ENCODE assay signal across 11 cellular contexts in the genomic region with DNA sequence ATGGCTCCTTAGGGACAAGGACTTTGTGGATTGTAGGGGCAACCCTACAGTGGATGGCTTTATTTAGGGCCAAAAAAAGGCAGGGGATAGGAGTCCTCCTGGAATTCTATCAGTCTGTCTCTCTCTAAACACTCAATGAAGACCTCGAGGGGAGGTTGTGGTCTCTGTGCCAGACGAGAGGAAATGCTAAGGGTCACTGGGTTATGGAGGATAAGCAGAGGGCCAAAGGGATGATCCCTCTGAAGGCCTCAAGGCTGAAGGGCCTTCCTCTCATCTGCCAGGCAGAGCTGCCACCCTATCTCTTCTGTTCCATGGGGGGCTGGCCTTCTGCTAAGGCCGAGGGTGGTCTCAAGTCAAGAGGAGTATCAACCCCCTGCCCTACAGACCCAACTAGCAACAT. TPM values are rescaled to one million over a fixed set of nuclear protein-coding genes. Genes with fewer than 3 reads are reported as not detected.
DNase-seq lines count a peak whose midpoint lies in the region; ATAC-seq and TF ChIP-seq lines count a peak whose summit lies in the region.
"Had no signal": no experiment of that assay in that cellular context is flagged by ENCODE, and none has a peak within 500 bp of the region (broad histone marks: within the 10 kb centered on the region; RNA-seq: fewer than 3 reads in every experiment).

No MANE protein-coding gene starts in this region.

- TF ChIP-seq POLR2A in esophagus squamous epithelium (IDR thresholded peaks at IDR 0.05) = no peak

- H3K9me3 ChIP-seq in cardiac muscle cell (ENCODE audit: low read depth) (no peaks in the 10 kb centered on the region), esophagus squamous epithelium (no peaks in the 10 kb centered on the region)

- H3K36me3 ChIP-seq in cardiac muscle cell (no peaks in the 10 kb centered on the region), esophagus squamous epithelium (peaks cover 4 to 54% (median 9%) of the 10 kb centered on the region in 3 donors), rectal smooth muscle tissue (ENCODE audit: control insufficient read depth, insufficient read depth, low read length) (peaks cover 10% of the 10 kb centered on the region), urinary bladder (ENCODE audit: insufficient read depth) (no peaks in the 10 kb centered on the region)

- DNase-seq in cardiac muscle cell (ENCODE audit: low read depth in 1 of 2, low spot score in 1 of 2) = no peak
- no peak for DNase-seq in Right ventricle myocardium superior
- DNase-seq in esophagus squamous epithelium (lab: John Stamatoyannopoulos, UW) = no peak
- DNase-seq in NCI-H1694 (lab: John Stamatoyannopoulos, UW) = no peak
- DNase-seq: erythroblast had no signal

- WGBS in esophagus squamous epithelium, 2 donors = 65 to 66% methylated on average over 2 to 3 of the region's 3 CpGs
- 67% methylated on average over 3 of the region's 3 CpGs for WGBS in urinary bladder

- ATAC-seq in Right ventricle myocardium superior (ENCODE audit: poor library complexity) (no peak), HG03175 (IDR thresholded peaks at IDR 0.05; ENCODE audit: unreplicated experiment) (no peak), HG03095 (IDR thresholded peaks at IDR 0.05; ENCODE audit: unreplicated experiment) (no peak)
- ATAC-seq: CD8-positive, alpha-beta T cell had no signal

- peak overlapping the region; percentile 6 for H3K9ac ChIP-seq in rectal smooth muscle tissue (ENCODE audit: low read length)

- H3K27me3 ChIP-seq in cardiac muscle cell = no peaks in the 10 kb centered on the region
- no peaks in the 10 kb centered on the region for H3K27me3 ChIP-seq in esophagus squamous epithelium
- no peaks in the 10 kb centered on the region for H3K27me3 ChIP-seq in rectal smooth muscle tissue (ENCODE audit: control insufficient read depth, insufficient read depth, low read length)

- peak overlapping the region; percentile 25 for H3K27ac ChIP-seq in cardiac muscle cell
- peak overlapping the region; percentile 71 to 86 (median 84) for H3K27ac ChIP-seq in esophagus squamous epithelium
- H3K27ac ChIP-seq in rectal smooth muscle tissue (ENCODE audit: low read depth, low read length) = peak overlapping the region; percentile 87
- peak overlapping the region; percentile 11 for H3K27ac ChIP-seq in urinary bladder (ENCODE audit: low read depth)
- H3K27ac ChIP-seq: WERI-Rb-1 had no signal

- H3K4me3 ChIP-seq in cardiac muscle cell (no peak overlapping the region), esophagus squamous epithelium (no peak overlapping the region), rectal smooth muscle tissue (ENCODE audit: low read length) (peak overlapping the region; percentile 1), urinary bladder (ENCODE audit: low read depth, low read length) (no peak overlapping the region)

- TF ChIP-seq CTCF in cardiac muscle cell (IDR thresholded peaks at IDR 0.05; ENCODE audit: low read depth, low read length) (no peak), esophagus squamous epithelium (IDR thresholded peaks at IDR 0.05) (no peak)

- H3K4me1 ChIP-seq in cardiac muscle cell (ENCODE audit: low read depth) = no peaks in the 10 kb centered on the region
- H3K4me1 ChIP-seq in esophagus squamous epithelium = peaks cover 18 to 90% (median 29%) of the 10 kb centered on the region in 3 donors
- peaks cover 15% of the 10 kb centered on the region for H3K4me1 ChIP-seq in rectal smooth muscle tissue (ENCODE audit: control insufficient read depth, insufficient read depth, low read length)
- no peaks in the 10 kb centered on the region for H3K4me1 ChIP-seq in urinary bladder (ENCODE audit: insufficient read depth)

- intact Hi-C loops in Right ventricle myocardium superior (cut with DNase I) = loop anchor here (5.0 kb wide), 1 partner anchor 144 kb away; no protein-coding TSS in a partner anchor
- intact Hi-C loops in esophagus squamous epithelium (cut with DNase I) = no loop called here

RNA-seq across cellular contexts. Expression of gene PLXNB1, which starts 27.0 kb away (rescaled TPM):
- total RNA-seq in cardiac muscle cell = 38.5 and 47.1 TPM in 2 replicates
- polyA plus RNA-seq in cardiac muscle cell = 23.9 and 28.3 TPM in 2 replicates
- total RNA-seq in Right ventricle myocardium superior = 51.3 TPM
- total RNA-seq in esophagus squamous epithelium = 100 to 1,000 TPM in 3 of 4 donors, 10 to 100 TPM in 1; 57.7 to 215 (median 128) TPM
- total RNA-seq in urinary bladder = 22.7 TPM
- polyA plus RNA-seq in urinary bladder = 65.7 TPM

RNA-seq across cellular contexts. Expression of gene FBXW12, which starts 30.9 kb away (rescaled TPM):
- total RNA-seq in cardiac muscle cell = 0.51 TPM in 1 of 2 replicates, not detected in the other
- polyA plus RNA-seq in cardiac muscle cell = 0.39 TPM in 1 of 2 replicates, not detected in the other
- not detected for total RNA-seq in Right ventricle myocardium superior
- not detected for total RNA-seq in esophagus squamous epithelium
- 0.32 TPM for total RNA-seq in urinary bladder
- not detected for polyA plus RNA-seq in urinary bladder
- total RNA-seq: CD8-positive, alpha-beta T cell had no signal

RNA-seq across cellular contexts. Expression of gene CCDC51, which starts 37.0 kb away (rescaled TPM):
- total RNA-seq in cardiac muscle cell = 18.6 and 20.2 TPM in 2 replicates
- 29.3 and 31.4 TPM in 2 replicates for polyA plus RNA-seq in cardiac muscle cell
- 11.9 TPM for total RNA-seq in Right ventricle myocardium superior
- 10 to 100 TPM; 15.1 to 31.3 (median 18.2) TPM for total RNA-seq in esophagus squamous epithelium
- 6.0 TPM for total RNA-seq in urinary bladder
- 17.6 TPM for polyA plus RNA-seq in urinary bladder

RNA-seq across cellular contexts. Expression of gene TMA7, which starts 37.1 kb away (rescaled TPM):
- 172 and 395 TPM in 2 replicates for total RNA-seq in cardiac muscle cell
- polyA plus RNA-seq in cardiac muscle cell = 517 and 609 TPM in 2 replicates
- 237 TPM for total RNA-seq in Right ventricle myocardium superior
- total RNA-seq in esophagus squamous epithelium = 100 to 1,000 TPM; 293 to 431 (median 357) TPM
- 127 TPM for total RNA-seq in urinary bladder
- polyA plus RNA-seq in urinary bladder = 262 TPM

RNA-seq across cellular contexts. Expression of gene ATRIP, which starts 43.6 kb away (rescaled TPM):
- total RNA-seq in cardiac muscle cell = 8.7 and 9.4 TPM in 2 replicates
- 6.4 and 11.2 TPM in 2 replicates for polyA plus RNA-seq in cardiac muscle cell
- 3.2 TPM for total RNA-seq in Right ventricle myocardium superior
- total RNA-seq in esophagus squamous epithelium = 1 to 10 TPM; 4.8 to 8.9 (median 7.1) TPM
- total RNA-seq in urinary bladder = 4.7 TPM
- polyA plus RNA-seq in urinary bladder = 6.6 TPM

Comparison
In these comparisons a context has a peak if more than half of its experiments do, and no peak if none do; other contexts are left out.
1. H3K27ac ChIP-seq: peak in every context shown above with its lines; median percentile 87 in rectal smooth muscle tissue; 84 in esophagus squamous epithelium; 25 in cardiac muscle cell; 11 in urinary bladder.